11 cellular contexts compared by ENCODE assay signal in the genomic region with DNA sequence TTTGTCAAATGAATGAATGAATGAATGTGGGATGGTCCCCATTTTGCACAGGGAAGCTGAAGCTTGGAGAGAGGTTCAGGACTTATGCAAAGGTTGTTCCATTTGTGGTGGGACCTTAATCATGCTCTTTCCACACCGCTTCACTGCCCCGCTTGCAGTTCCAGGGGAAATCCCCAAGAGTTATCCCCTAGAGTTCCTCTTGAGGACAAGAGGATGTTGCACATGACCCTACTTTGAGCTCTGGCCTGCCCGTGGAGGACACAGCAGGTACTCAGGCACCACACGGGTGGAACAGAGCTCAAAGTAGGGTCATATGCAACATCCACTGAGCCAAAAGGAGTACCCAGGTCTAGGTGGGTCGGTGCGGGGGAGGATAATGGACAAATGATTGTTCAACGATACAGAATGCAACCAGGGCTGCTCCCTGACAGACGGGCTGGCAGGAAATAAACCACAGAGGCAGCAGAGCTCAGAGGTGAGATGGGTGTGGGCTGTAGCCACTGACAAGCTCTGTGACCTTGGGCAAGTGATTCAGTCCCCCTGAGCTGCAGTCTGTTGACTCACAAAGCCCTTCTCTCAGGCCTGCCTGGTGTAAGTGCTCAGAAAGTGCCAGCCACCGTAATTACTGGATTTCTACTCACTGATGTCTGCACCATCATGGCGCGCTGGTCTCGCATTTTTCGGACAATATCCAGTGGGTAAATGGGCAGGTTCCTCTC.
DNase-seq lines count a peak whose midpoint lies in the region; ATAC-seq and TF ChIP-seq lines count a peak whose summit lies in the region.
"Had no signal": no experiment of that assay in that cellular context is flagged by ENCODE, and none has a peak within 500 bp of the region (broad histone marks: within the 10 kb centered on the region; RNA-seq: fewer than 3 reads in every experiment).

No MANE protein-coding gene starts in this region.

- intact Hi-C loops in mammary epithelial cell (cut with micrococcal nuclease), result no loop called here
- intact Hi-C loops in breast epithelium (cut with DNase I; ENCODE audit: low total_unique reads), result no loop called here
- intact Hi-C loops in left cardiac atrium (cut with DNase I), result no loop called here

- TF ChIP-seq POLR2A in breast epithelium (IDR thresholded peaks at IDR 0.05), result no peak

- no peaks in the 10 kb centered on the region for H4K20me1 ChIP-seq in mammary epithelial cell (ENCODE audit: insufficient read depth, low read length)

- H3K36me3 ChIP-seq in mammary epithelial cell (ENCODE audit: insufficient read depth, low read length) (peaks cover 35% of the 10 kb centered on the region), breast epithelium (no peaks in the 10 kb centered on the region), RWPE2 (ENCODE audit: low read depth) (peaks cover 71% of the 10 kb centered on the region)

- TF ChIP-seq CTCF in mammary epithelial cell (conservative IDR thresholded peaks at IDR 0.05 in 1 of 2, IDR thresholded peaks at IDR 0.05 in 1 of 2; ENCODE audit: extremely low read depth in 1 of 2, insufficient read depth in 1 of 2, low read depth in 1 of 2, low read length in 2 of 2) (no peak), breast epithelium (IDR thresholded peaks at IDR 0.05) (no peak), RWPE2 (IDR thresholded peaks at IDR 0.05; ENCODE audit: poor library complexity, severe bottlenecking) (no peak)

- H3K79me2 ChIP-seq in mammary epithelial cell (ENCODE audit: insufficient read depth, low read length), result no peaks in the 10 kb centered on the region

- H3K9me3 ChIP-seq in mammary epithelial cell (replicated peaks; ENCODE audit: insufficient read depth, low read length) (no peaks in the 10 kb centered on the region), breast epithelium (no peaks in the 10 kb centered on the region), RWPE2 (ENCODE audit: severe bottlenecking) (no peaks in the 10 kb centered on the region)

- ATAC-seq in HG02798 (IDR thresholded peaks at IDR 0.05; ENCODE audit: poor library complexity, unreplicated experiment) (peak; percentile 53), RWPE2 (ENCODE audit: low read depth) (peak; percentile 48; the same call in 2 of the 3 replicates), left cardiac atrium (no peak)
- ATAC-seq: naive thymus-derived CD8-positive, alpha-beta T cell had no signal

- DNase-seq in mammary epithelial cell (peak; percentile 43), breast epithelium (ENCODE audit: low spot score in 2 of 2) (no peak), RWPE2 (ENCODE audit: low spot score) (no peak), amniotic stem cell (lab: John Stamatoyannopoulos, UW) (no peak), left cardiac atrium (no peak), NCI-H2196 treated with DMSO at 0.1 percent for 48 hours (lab: John Stamatoyannopoulos, UW; ENCODE audit: unreplicated experiment) (no peak)
- no peak for DNase-seq in activated CD4-positive, alpha-beta T cell treated with anti-CD3 and anti-CD28 coated beads, Interleukin-2, amount 50 U/mL, for 1 hour
- DNase-seq: activated naive CD8-positive, alpha-beta T cell treated with anti-CD3 and anti-CD28 coated beads, Interleukin-2, amount 10 ng/mL, durations not matched to agents 7 days and 5 days; naive thymus-derived CD8-positive, alpha-beta T cell; NCI-H146 had no signal

- dilution Hi-C loops in mammary epithelial cell (cut with HindIII; ENCODE audit: low sequenced_read_pairs), result loop anchor here (10.0 kb wide), 1 partner anchor 56 kb away; the partner anchor contains the start of gene EPB41L4B

- no peaks in the 10 kb centered on the region for H3K4me1 ChIP-seq in mammary epithelial cell (ENCODE audit: insufficient read depth, low read length)
- no peaks in the 10 kb centered on the region for H3K4me1 ChIP-seq in breast epithelium
- no peaks in the 10 kb centered on the region for H3K4me1 ChIP-seq in RWPE2 (ENCODE audit: insufficient read depth, poor library complexity, severe bottlenecking)

- no peak overlapping the region for H2AFZ ChIP-seq in mammary epithelial cell (ENCODE audit: low read depth, low read length)

- 97% methylated on average over 12 of the region's 13 CpGs for WGBS in mammary epithelial cell (ENCODE audit: low coverage, missing lambda C conversion rate)

- H3K27me3 ChIP-seq in mammary epithelial cell (ENCODE audit: insufficient read depth, low read length), result no peaks in the 10 kb centered on the region
- no peaks in the 10 kb centered on the region for H3K27me3 ChIP-seq in breast epithelium
- H3K27me3 ChIP-seq in RWPE2 (ENCODE audit: insufficient read depth, poor library complexity, severe bottlenecking), result no peaks in the 10 kb centered on the region

- no peak overlapping the region for H3K27ac ChIP-seq in mammary epithelial cell (ENCODE audit: insufficient read depth, low read depth, low read length)
- no peak overlapping the region for H3K27ac ChIP-seq in breast epithelium
- no peak overlapping the region for H3K27ac ChIP-seq in RWPE2 (ENCODE audit: poor library complexity, severe bottlenecking)

- no peak overlapping the region for H3K4me2 ChIP-seq in mammary epithelial cell (ENCODE audit: insufficient read depth, low read depth, low read length)

- no TSS peak for BruUV-seq in mammary epithelial cell (replicated peaks; lab: Mats Ljungman, UMichigan)

- CTCF ChIA-PET in mammary epithelial cell (lab: Charles Lee; ENCODE audit: low non-redundant PET), result interaction anchor here (0.6 kb wide), 1 partner anchor 62 kb away, joined by 3 read pairs; no protein-coding TSS in a partner anchor

- H3K9ac ChIP-seq in mammary epithelial cell (ENCODE audit: insufficient read depth, low read length), result no peak overlapping the region

- H3K4me3 ChIP-seq in mammary epithelial cell (replicated peaks in 1 of 3; ENCODE audit: insufficient read depth in 1 of 3, low read depth in 2 of 3, low read length in 3 of 3) (no peak overlapping the region), breast epithelium (no peak overlapping the region), RWPE2 (ENCODE audit: severe bottlenecking) (no peak overlapping the region)

- in situ Hi-C loops in mammary epithelial cell (cut with MboI; ENCODE audit: low sequenced_read_pairs in 2 of 2), result loop anchor here in 1 of 2 donors (25.0 kb wide), 1 partner anchor 194 kb away; no protein-coding TSS in a partner anchor

Comparison
In these comparisons a context has a peak if more than half of its experiments do, and no peak if none do; other contexts are left out.
1. ATAC-seq: peak in HG02798 (single experiment) and RWPE2 (single experiment); none in left cardiac atrium (0 of 2).